ENCODE assay signal across 1 cellular context in the genomic region with DNA sequence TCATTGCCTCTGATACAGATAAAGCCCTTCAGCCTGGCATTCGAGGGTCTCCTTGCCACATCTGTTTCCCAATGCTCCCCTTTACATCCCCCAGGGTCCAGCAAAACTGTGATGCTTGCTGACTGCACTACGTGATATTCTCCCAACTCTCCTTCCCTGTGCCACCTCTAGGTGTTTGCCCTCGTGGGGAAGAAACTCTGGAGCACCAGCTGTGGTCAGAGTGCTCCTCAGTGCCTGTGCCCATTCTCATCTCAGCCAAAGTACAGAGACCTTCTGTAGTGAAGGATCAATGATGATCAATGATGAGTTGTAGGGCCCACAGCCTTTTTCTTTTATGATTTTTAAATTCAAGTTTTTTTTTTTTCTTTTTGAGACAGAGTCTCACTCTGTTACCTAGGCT.
TF ChIP-seq lines count a peak whose summit lies in the region.

No MANE protein-coding gene starts in this region.

TF ChIP-seq in HepG2, 621 proteins besides CTCF, POLR2A, EP300 and RAD21:
- TF ChIP-seq ZNF263 (CRISPR knock-in tag; IDR thresholded peaks at IDR 0.05), result 0 out of 2 replicates have a peak, but pooled peaks have one; percentile 17
- TF ChIP-seq ZNF615 (CRISPR knock-in tag; IDR thresholded peaks at IDR 0.05; ENCODE audit: borderline replicate concordance), result no peak
